Comparison of ENCODE assay signal across 8 cellular contexts in genomic region chr21:33643658-33644311, GRCh38. TPM values are rescaled to one million over a fixed set of nuclear protein-coding genes. Genes with fewer than 3 reads are reported as not detected.
DNase-seq lines count a peak whose midpoint lies in the region; TF ChIP-seq lines count a peak whose summit lies in the region.

No MANE protein-coding gene starts in this region.

- peak overlapping the region; percentile 67 for H3K4me3 ChIP-seq in SJCRH30

- H3K4me1 ChIP-seq in SJCRH30, result peaks cover 10% of the 10 kb centered on the region

- peaks cover 33% of the 10 kb centered on the region for H3K4me1 Mint-ChIP-seq in osteocyte (ENCODE audit: unreplicated experiment)

- no peak for TF ChIP-seq POLR2A in erythroblast (IDR thresholded peaks at IDR 0.05; ENCODE audit: low read length)

- H3K27me3 Mint-ChIP-seq in osteocyte (ENCODE audit: unreplicated experiment), result no peaks in the 10 kb centered on the region

- H3K9me3 Mint-ChIP-seq in osteocyte (ENCODE audit: unreplicated experiment), result no peaks in the 10 kb centered on the region

- H3K27ac ChIP-seq in SJCRH30, result peak overlapping the region; percentile 20; the same call in 1 of the 2 replicates

- TF ChIP-seq CTCF in osteocyte (IDR thresholded peaks at IDR 0.05), result no peak

- no peaks in the 10 kb centered on the region for H3K36me3 ChIP-seq in SJCRH30

- H3K27me3 ChIP-seq in SJCRH30, result no peaks in the 10 kb centered on the region

- H3K36me3 Mint-ChIP-seq in osteocyte (ENCODE audit: unreplicated experiment), result no peaks in the 10 kb centered on the region

- DNase-seq in NCI-H510A treated with DMSO at 0.1 percent for 48 hours (lab: John Stamatoyannopoulos, UW), result peak; percentile 14
- no peak for DNase-seq in NCI-H510A (lab: John Stamatoyannopoulos, UW)
- peak; percentile 23 to 55 for DNase-seq in SJCRH30
- DNase-seq in erythroblast (lab: John Stamatoyannopoulos, UW), result peak; percentile 24 to 36
- no peak for DNase-seq in osteocyte (ENCODE audit: extremely low spot score, unreplicated experiment)
- DNase-seq in dedifferentiated amniotic fluid mesenchymal stem cell (ENCODE audit: extremely low spot score), result no peak
- no peak for DNase-seq in UCSD-AML1 (lab: John Stamatoyannopoulos, UW; ENCODE audit: unreplicated experiment)
- DNase-seq in activated CD4-positive, alpha-beta T cell treated with anti-CD3 and anti-CD28 coated beads, Interleukin-2, amount 50 U/mL, for 4 hours, result no peak

- peak overlapping the region; percentile 85 for H3K27ac Mint-ChIP-seq in osteocyte (ENCODE audit: unreplicated experiment)

- H3K9me3 ChIP-seq in SJCRH30 (replicated peaks), result no peaks in the 10 kb centered on the region

- peak overlapping the region; percentile 92 for H3K4me3 Mint-ChIP-seq in osteocyte (ENCODE audit: unreplicated experiment)

RNA-seq across cellular contexts. Expression of gene ITSN1, which starts 1.5 kb away (rescaled TPM):
- total RNA-seq in SJCRH30 (2014; rRNA removed; shearing (Covaris generic)), result 42.5 and 50.8 TPM in 2 replicates
- 44.0 and 49.9 TPM in 2 replicates for total RNA-seq in osteocyte

RNA-seq across cellular contexts. Expression of gene CRYZL1, which starts 2.2 kb away (rescaled TPM):
- 21.2 and 29.0 TPM in 2 replicates for total RNA-seq in SJCRH30 (2014; rRNA removed; shearing (Covaris generic))
- total RNA-seq in osteocyte, result 43.6 and 48.2 TPM in 2 replicates

RNA-seq across cellular contexts. Expression of gene DONSON, which starts 55.3 kb away (rescaled TPM):
- 52.7 and 62.7 TPM in 2 replicates for total RNA-seq in SJCRH30 (2014; rRNA removed; shearing (Covaris generic))
- total RNA-seq in osteocyte, result 18.6 and 19.0 TPM in 2 replicates

Comparison
In these comparisons a context has a peak if more than half of its experiments do, and no peak if none do; other contexts are left out.
1. DNase-seq: peak in NCI-H510A treated with DMSO at 0.1 percent for 48 hours (single experiment), SJCRH30 (2 of 2) and erythroblast (2 of 2); none in NCI-H510A (single experiment), osteocyte (single experiment), dedifferentiated amniotic fluid mesenchymal stem cell (single experiment), UCSD-AML1 (single experiment) and activated CD4-positive, alpha-beta T cell treated with anti-CD3 and anti-CD28 coated beads, Interleukin-2, amount 50 U/mL, for 4 hours (0 of 2).